In the genomic region with DNA sequence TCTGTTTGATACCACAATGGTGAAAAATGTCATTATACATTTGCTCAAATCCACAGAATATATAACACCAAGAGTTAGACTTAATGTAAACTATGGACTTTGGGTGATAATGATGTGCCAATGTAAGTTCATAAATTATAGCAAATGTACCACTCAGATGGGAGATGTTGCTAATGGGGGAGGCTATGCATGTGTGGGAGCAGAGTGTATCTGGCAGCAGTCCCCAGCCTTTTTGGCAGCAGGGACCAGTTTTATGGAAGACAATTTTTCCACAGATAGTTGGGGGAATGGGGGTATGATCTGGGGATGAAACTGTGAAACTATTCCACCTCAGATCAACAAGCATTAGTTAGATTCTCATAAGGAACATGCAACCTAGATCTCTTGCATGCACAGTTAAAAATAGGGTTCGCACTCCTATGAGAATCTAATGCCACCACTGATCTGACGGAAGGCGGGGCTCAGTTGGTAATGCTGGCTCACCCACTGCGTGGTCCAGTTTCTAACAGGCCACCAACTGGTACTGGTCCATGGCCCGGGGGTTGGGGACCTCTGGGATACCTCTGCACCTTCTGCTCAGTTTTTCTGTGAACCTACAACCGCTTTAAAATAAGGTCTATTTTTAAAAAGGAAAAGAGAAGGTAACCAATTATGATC, we compare ENCODE assay signal across 26 cellular contexts. TPM values are rescaled to one million over a fixed set of nuclear protein-coding genes. Genes with fewer than 3 reads are reported as not detected.
"Had no signal": no experiment of that assay in that cellular context is flagged by ENCODE, and none has a peak within 500 bp of the region (broad histone marks: within the 10 kb centered on the region; RNA-seq: fewer than 3 reads in every experiment).

No MANE protein-coding gene starts in this region.

- H3K36me3 Mint-ChIP-seq: activated naive CD8-positive, alpha-beta T cell treated with anti-CD3 and anti-CD28 coated beads, Interleukin-2, amount 10 ng/mL, durations not matched to agents 7 days and 5 days had no signal

- H3K9me3 Mint-ChIP-seq: activated naive CD8-positive, alpha-beta T cell treated with anti-CD3 and anti-CD28 coated beads, Interleukin-2, amount 10 ng/mL, durations not matched to agents 7 days and 5 days had no signal

- H3K4me1 ChIP-seq: adrenal gland, Peyer's patch, SJCRH30 had no signal

- H3K4me3 ChIP-seq: adrenal gland, Peyer's patch, SJCRH30 had no signal

- H3K27ac ChIP-seq: adrenal gland, Peyer's patch, RWPE1, SJCRH30, VCaP had no signal

- ATAC-seq: activated CD8-positive, alpha-beta T cell treated with anti-CD3 and anti-CD28 coated beads, Interleukin-2, amount 10 ng/mL, durations not matched to agents 7 days and 5 days had no signal

- H3K27me3 ChIP-seq: adrenal gland, Peyer's patch, SJCRH30 had no signal

- H3K9ac ChIP-seq: SK-N-SH had no signal

- H3K4me3 Mint-ChIP-seq: activated CD8-positive, alpha-beta T cell treated with anti-CD3 and anti-CD28 coated beads, Interleukin-2, amount 10 ng/mL, durations not matched to agents 7 days and 5 days; activated naive CD8-positive, alpha-beta T cell treated with anti-CD3 and anti-CD28 coated beads, Interleukin-2, amount 10 ng/mL, durations not matched to agents 7 days and 5 days had no signal

- H3K4me2 ChIP-seq: SK-N-SH had no signal

- DNase-seq: activated CD4-positive, alpha-beta T cell treated with anti-CD3 and anti-CD28 coated beads for 48 hours; activated CD4-positive, alpha-beta T cell treated with anti-CD3 and anti-CD28 coated beads, Interleukin-2, amount 50 U/mL, for 4 hours; activated CD4-positive, CD25-positive, alpha-beta regulatory T cell treated with anti-CD3 and anti-CD28 coated beads, Interleukin-2, amount 50 U/mL, for 72 hours; activated CD8-positive, alpha-beta memory T cell treated with anti-CD3 and anti-CD28 coated beads, Interleukin-2, amount 50 U/mL, for 48 hours; activated CD8-positive, alpha-beta T cell treated with anti-CD3 and anti-CD28 coated beads, Interleukin-2, amount 10 ng/mL, durations not matched to agents 7 days and 5 days; activated naive CD4-positive, alpha-beta T cell treated with anti-CD3 and anti-CD28 coated beads, Interleukin-2, amount 50 U/mL, for 16 hours; activated naive CD8-positive, alpha-beta T cell treated with anti-CD3 and anti-CD28 coated beads, Interleukin-2, amount 10 ng/mL, durations not matched to agents 7 days and 5 days; activated T-cell treated with anti-CD3 and anti-CD28 coated beads, Interleukin-2, amount 50 U/mL, for 1 hour; adrenal gland; anterior cingulate cortex; NCI-H1105 treated with DMSO at 0.1 percent for 48 hours; NCI-H1436 treated with DMSO at 0.1 percent for 48 hours; NCI-H187; NCI-H2081; NCI-H510A treated with DMSO at 0.1 percent for 48 hours; NCI-H69; NK-92 treated with Interleukin-12 subunit alpha and Interleukin-12 subunit beta, amount 100 ng/mL, for 24 hours; OCI-M1; Peyer's patch; Right ventricle myocardium superior; SJCRH30; SK-N-SH; T-helper 1 cell had no signal

- H3K27ac Mint-ChIP-seq: activated CD8-positive, alpha-beta T cell treated with anti-CD3 and anti-CD28 coated beads, Interleukin-2, amount 10 ng/mL, durations not matched to agents 7 days and 5 days; activated naive CD8-positive, alpha-beta T cell treated with anti-CD3 and anti-CD28 coated beads, Interleukin-2, amount 10 ng/mL, durations not matched to agents 7 days and 5 days had no signal

RNA-seq across cellular contexts. Expression of a gene that starts 8.0 kb away (rescaled TPM):
- total RNA-seq: cerebellum, SJCRH30 had no signal
- polyA plus RNA-seq: SK-N-SH had no signal

RNA-seq across cellular contexts. Expression of a gene that starts 21.3 kb away (rescaled TPM):
- total RNA-seq: cerebellum, SJCRH30 had no signal
- polyA plus RNA-seq: SK-N-SH had no signal

RNA-seq across cellular contexts. Expression of a gene that starts 55.5 kb away (rescaled TPM):
- total RNA-seq: SJCRH30 had no signal
- polyA plus RNA-seq: SK-N-SH had no signal
